Comparison of ENCODE assay signal across 1 cellular context in genomic region chr4:53313510-53313909, GRCh38.
TF ChIP-seq lines count a peak whose summit lies in the region.

No MANE protein-coding gene starts in this region.

TF ChIP-seq in liver, 16 proteins besides CTCF, POLR2A, EP300 and RAD21 (continued from another document):
- no peak for TF ChIP-seq REST (IDR thresholded peaks at IDR 0.05)
- no peak for TF ChIP-seq FOXA1 (IDR thresholded peaks at IDR 0.05)
